Comparison of ENCODE assay signal across 9 cellular contexts in genomic region chr22:44091021-44091721, GRCh38.
DNase-seq lines count a peak whose midpoint lies in the region; ATAC-seq and TF ChIP-seq lines count a peak whose summit lies in the region.
"Had no signal": no experiment of that assay in that cellular context is flagged by ENCODE, and none has a peak within 500 bp of the region (broad histone marks: within the 10 kb centered on the region; RNA-seq: fewer than 3 reads in every experiment).

No MANE protein-coding gene starts in this region.

- no peaks in the 10 kb centered on the region for H3K27me3 ChIP-seq in adrenal gland

- H3K4me1 ChIP-seq in HEK293 (ENCODE audit: control insufficient read depth, insufficient read depth, low read length) (no peaks in the 10 kb centered on the region), adrenal gland (replicated peaks in 1 of 2) (peaks cover 14 to 31% of the 10 kb centered on the region in 2 donors)

- 64 to 77% (median 71%) methylated on average over 14 of the region's 14 CpGs for WGBS in adrenal gland, 4 donors

- H3K36me3 ChIP-seq in HEK293 (ENCODE audit: control insufficient read depth in 2 of 2, insufficient read depth in 1 of 2, low read length in 2 of 2) (peaks cover 0 to 10% of the 10 kb centered on the region in 2 experiments; a peak in 1 of 3 replicates), adrenal gland (replicated peaks in 1 of 2) (no peaks in the 10 kb centered on the region)

- no peak overlapping the region for H3K27ac ChIP-seq in HEK293 (ENCODE audit: extremely low read depth, low read depth, low read length)
- H3K27ac ChIP-seq in adrenal gland: peak overlapping the region in 1 of 5 donors; percentile 51

- no peak for TF ChIP-seq CTCF in HEK293 (tag by site-specific recombination; IDR thresholded peaks at IDR 0.05)
- peak in 1 of 6 experiments; percentile 13 for TF ChIP-seq CTCF in adrenal gland (IDR thresholded peaks at IDR 0.05)

- no peak for TF ChIP-seq POLR2A in adrenal gland (IDR thresholded peaks at IDR 0.05)

- POLR2A ChIA-PET in HEK293 (lab: Yijun Ruan, JAX): no interaction called here

- intact Hi-C loops in adrenal gland (cut with DNase I): no loop called here

- CTCF ChIA-PET in HEK293 (lab: Yijun Ruan, JAX): no interaction called here

- H3K9me3 ChIP-seq in HEK293 (ENCODE audit: control insufficient read depth, insufficient read depth, low read depth, low read length) (no peaks in the 10 kb centered on the region), adrenal gland (replicated peaks in 1 of 3) (no peaks in the 10 kb centered on the region)

- DNase-seq in Ammon's horn (ENCODE audit: low spot score) (peak; percentile 54), left kidney (ENCODE audit: low read depth, low spot score) (peak; percentile 63), NCI-H2029 treated with DMSO at 0.1 percent for 48 hours (lab: John Stamatoyannopoulos, UW) (no peak), adrenal gland (no peak)
- peak; percentile 41 to 43 for DNase-seq in activated T-cell treated with anti-CD3 and anti-CD28 coated beads, Interleukin-2, amount 50 U/mL, for 48 hours

- H3K4me3 ChIP-seq in HEK293 (ENCODE audit: low read depth, low read length) (no peak overlapping the region), adrenal gland (no peak overlapping the region)

- ATAC-seq in HG03457 (IDR thresholded peaks at IDR 0.05; ENCODE audit: unreplicated experiment) (no peak), GM18868 (IDR thresholded peaks at IDR 0.05; ENCODE audit: unreplicated experiment) (no peak)
- ATAC-seq: Panc1 had no signal

TF ChIP-seq in HEK293, 187 proteins besides CTCF, POLR2A, EP300 and RAD21:
- no peak for TF ChIP-seq GLI2 (tag by site-specific recombination; IDR thresholded peaks at IDR 0.05; ENCODE audit: borderline replicate concordance, low read depth)
- peak; percentile 81 for TF ChIP-seq ZFHX2 (tag by site-specific recombination; conservative IDR thresholded peaks at IDR 0.05)
- peak; percentile 31; the same call in 1 of the 2 replicates for TF ChIP-seq ZNF146 (tag by site-specific recombination; IDR thresholded peaks at IDR 0.05)
- TF ChIP-seq EGR2 (tag by site-specific recombination; IDR thresholded peaks at IDR 0.05; ENCODE audit: low read depth): peak; percentile 85

Comparison
In these comparisons a context has a peak if more than half of its experiments do, and no peak if none do; other contexts are left out.
1. DNase-seq: peak in Ammon's horn (single experiment), activated T-cell treated with anti-CD3 and anti-CD28 coated beads, Interleukin-2, amount 50 U/mL, for 48 hours (2 of 2) and left kidney (single experiment); none in NCI-H2029 treated with DMSO at 0.1 percent for 48 hours (single experiment) and adrenal gland (0 of 7).